In genomic region chr2:216464104-216464720, GRCh38 we compare ENCODE assay signal across 18 cellular contexts. TPM values are rescaled to one million over a fixed set of nuclear protein-coding genes. Genes with fewer than 3 reads are reported as not detected.
DNase-seq lines count a peak whose midpoint lies in the region; ATAC-seq and TF ChIP-seq lines count a peak whose summit lies in the region.
"Had no signal": no experiment of that assay in that cellular context is flagged by ENCODE, and none has a peak within 500 bp of the region (broad histone marks: within the 10 kb centered on the region; RNA-seq: fewer than 3 reads in every experiment).

No MANE protein-coding gene starts in this region.

- H3K4me3 Mint-ChIP-seq in activated T-helper 17 cell treated with anti-CD3 and anti-CD28 coated beads, Interleukin-2, amount 50 U/mL, for 72 hours, result no peak overlapping the region
- H3K4me3 Mint-ChIP-seq: CD4-positive, alpha-beta memory T cell had no signal

- DNase-seq in Right ventricle myocardium inferior (ENCODE audit: missing footprints) (no peak), cardiac septum (ENCODE audit: low spot score) (no peak), right atrium auricular region (ENCODE audit: low spot score) (no peak), stomach (no peak), NCI-H1105 (lab: John Stamatoyannopoulos, UW) (no peak)
- no peak for DNase-seq in stimulated activated CD4-positive, alpha-beta T cell treated with anti-CD3 and anti-CD28 coated beads, Interleukin-12 subunit alpha, Interleukin-12 subunit beta, amount 100 ng/mL, for 4 hours
- DNase-seq: CD4-positive, alpha-beta memory T cell; Kasumi-1; MM.1S; NCI-H1092; NCI-H146; NCI-H2081 treated with DMSO at 0.1 percent for 48 hours; NCI-H226; NCI-H526; PC-9; SJCRH30 had no signal

- no peaks in the 10 kb centered on the region for H3K9me3 Mint-ChIP-seq in activated T-helper 17 cell treated with anti-CD3 and anti-CD28 coated beads, Interleukin-2, amount 50 U/mL, for 72 hours
- H3K9me3 Mint-ChIP-seq: CD4-positive, alpha-beta memory T cell had no signal

- peaks cover 46% of the 10 kb centered on the region for H3K36me3 Mint-ChIP-seq in activated T-helper 17 cell treated with anti-CD3 and anti-CD28 coated beads, Interleukin-2, amount 50 U/mL, for 72 hours (ENCODE audit: low read depth)

- H3K9me3 ChIP-seq in right atrium auricular region (no peaks in the 10 kb centered on the region), stomach (no peaks in the 10 kb centered on the region)
- H3K9me3 ChIP-seq: SJCRH30 had no signal

- H3K27me3 ChIP-seq in right atrium auricular region (no peaks in the 10 kb centered on the region), stomach (no peaks in the 10 kb centered on the region)
- H3K27me3 ChIP-seq: SJCRH30 had no signal

- TF ChIP-seq EP300 in stomach (IDR thresholded peaks at IDR 0.05), result no peak

- H3K4me1 ChIP-seq in right atrium auricular region, result no peaks in the 10 kb centered on the region
- no peaks in the 10 kb centered on the region for H3K4me1 ChIP-seq in stomach

- ATAC-seq in Right ventricle myocardium inferior, result peak; percentile 85
- no peak for ATAC-seq in activated T-helper 17 cell treated with anti-CD3 and anti-CD28 coated beads, Interleukin-2, amount 50 U/mL, for 72 hours (replicated peaks)

- 89 to 95% (median 94%) methylated on average over 6 of the region's 6 CpGs for WGBS in stomach, 5 donors

- peak overlapping the region; percentile 60 to 91 for H3K27ac ChIP-seq in right atrium auricular region
- H3K27ac ChIP-seq in stomach, result no peak overlapping the region
- H3K27ac ChIP-seq: PC-9, RWPE1, SJCRH30 had no signal

- no peak for TF ChIP-seq CTCF in right atrium auricular region (IDR thresholded peaks at IDR 0.05)
- TF ChIP-seq CTCF in stomach (IDR thresholded peaks at IDR 0.05), result no peak

- peak overlapping the region; percentile 25 for H3K27ac Mint-ChIP-seq in activated T-helper 17 cell treated with anti-CD3 and anti-CD28 coated beads, Interleukin-2, amount 50 U/mL, for 72 hours

- no peaks in the 10 kb centered on the region for H3K27me3 Mint-ChIP-seq in activated T-helper 17 cell treated with anti-CD3 and anti-CD28 coated beads, Interleukin-2, amount 50 U/mL, for 72 hours
- H3K27me3 Mint-ChIP-seq: CD4-positive, alpha-beta memory T cell had no signal

- intact Hi-C loops in Right ventricle myocardium inferior (cut with DNase I), result no loop called here
- intact Hi-C loops in cardiac septum (cut with DNase I), result no loop called here
- intact Hi-C loops in stomach (cut with DNase I; ENCODE audit: low total_unique reads), result no loop called here

- peaks cover 3% of the 10 kb centered on the region for H3K36me3 ChIP-seq in right atrium auricular region
- H3K36me3 ChIP-seq in stomach, result peaks cover 0 to 74% (median 55%) of the 10 kb centered on the region in 4 donors
- H3K36me3 ChIP-seq: SJCRH30 had no signal

- TF ChIP-seq POLR2A in stomach (IDR thresholded peaks at IDR 0.05), result no peak

- H3K4me1 Mint-ChIP-seq in activated T-helper 17 cell treated with anti-CD3 and anti-CD28 coated beads, Interleukin-2, amount 50 U/mL, for 72 hours, result no peaks in the 10 kb centered on the region
- H3K4me1 Mint-ChIP-seq: CD4-positive, alpha-beta memory T cell had no signal

- H3K4me3 ChIP-seq in right atrium auricular region, result no peak overlapping the region
- no peak overlapping the region for H3K4me3 ChIP-seq in stomach
- H3K4me3 ChIP-seq: PC-9, SJCRH30 had no signal

RNA-seq across cellular contexts. Expression of gene RPL37A, which starts 34.4 kb away (rescaled TPM):
- total RNA-seq in Right ventricle myocardium inferior (2,083 TPM), cardiac septum (1,531 TPM), right atrium auricular region (1,000 to 10,000 TPM in 1 of 2 donors, 100 to 1,000 TPM in 1; 425 to 1,004 TPM), stomach (1,000 to 10,000 TPM in 3 of 5 donors, 100 to 1,000 TPM in 2; 115 to 2,609 (median 1,927) TPM)
- 1,000 to 10,000 TPM; 2,880 to 3,993 TPM for total RNA-seq in activated T-helper 17 cell treated with anti-CD3 and anti-CD28 coated beads, Interleukin-2, amount 50 U/mL, for 72 hours
- polyA plus RNA-seq in stomach, result 1,000 to 10,000 TPM; 4,475 to 5,853 (median 5,579) TPM

RNA-seq across cellular contexts. Expression of gene SMARCAL1, which starts 51.9 kb away (rescaled TPM):
- total RNA-seq in Right ventricle myocardium inferior, result 10.5 TPM
- 13.2 TPM for total RNA-seq in cardiac septum
- total RNA-seq in activated T-helper 17 cell treated with anti-CD3 and anti-CD28 coated beads, Interleukin-2, amount 50 U/mL, for 72 hours, result 10 to 100 TPM; 26.1 to 27.3 TPM
- 10 to 100 TPM; 12.1 to 16.0 TPM for total RNA-seq in right atrium auricular region
- total RNA-seq in stomach, result 100 to 1,000 TPM in 1 of 5 donors, 10 to 100 TPM in 4; 13.0 to 152 (median 30.9) TPM
- 10 to 100 TPM in 1 of 3 donors, 1 to 10 TPM in 2; 5.8 to 10.2 (median 6.8) TPM for polyA plus RNA-seq in stomach

Comparison
In these comparisons a context has a peak if more than half of its experiments do, and no peak if none do; other contexts are left out.
1. H3K27ac ChIP-seq: peak in right atrium auricular region (2 of 2); none in stomach (0 of 5).